Comparison of ENCODE assay signal across 12 cellular contexts in the genomic region with DNA sequence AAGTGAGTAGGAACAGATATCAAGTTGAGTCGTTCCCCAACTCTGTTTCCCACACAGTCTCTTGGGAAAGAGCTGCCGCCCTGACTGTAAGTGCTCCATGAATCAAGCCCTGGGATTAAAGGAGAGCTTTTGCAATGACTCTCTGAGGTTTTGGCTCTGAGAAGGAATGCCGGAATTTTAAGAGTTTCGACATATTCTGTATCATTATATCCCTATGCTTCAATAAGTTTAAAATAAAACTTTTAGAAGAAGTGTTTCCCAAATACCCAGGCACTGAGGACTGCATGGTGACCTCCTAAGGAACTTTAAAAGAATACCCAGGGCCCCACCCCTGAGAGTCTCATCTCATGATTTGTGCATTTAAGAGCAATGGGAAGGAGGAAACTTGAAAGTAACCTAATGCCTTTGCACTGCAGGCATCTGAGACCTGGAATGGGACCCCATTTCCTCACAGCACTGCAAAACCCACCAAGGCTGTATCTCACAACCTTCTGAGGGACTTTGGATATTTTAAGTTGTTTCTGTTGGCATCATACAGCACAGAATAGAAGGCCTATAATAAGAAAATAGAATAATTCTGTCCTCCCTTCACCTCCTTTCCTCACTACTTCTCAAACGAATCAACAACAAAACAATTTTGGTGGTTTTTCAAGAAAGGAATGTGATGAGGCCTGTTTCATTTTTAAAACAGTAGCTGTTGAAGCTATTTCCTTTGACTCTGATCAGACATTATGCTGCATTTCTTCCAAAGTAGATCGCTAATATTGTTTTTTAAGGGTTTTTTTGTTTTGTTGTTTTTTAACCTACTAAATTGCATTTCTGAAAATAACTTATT.
DNase-seq lines count a peak whose midpoint lies in the region; ATAC-seq and TF ChIP-seq lines count a peak whose summit lies in the region.
"Had no signal": no experiment of that assay in that cellular context is flagged by ENCODE, and none has a peak within 500 bp of the region (broad histone marks: within the 10 kb centered on the region; RNA-seq: fewer than 3 reads in every experiment).

No MANE protein-coding gene starts in this region.

- H3K4me3 ChIP-seq in choroid plexus epithelial cell (ENCODE audit: low read depth, low read length), result no peak overlapping the region
- no peak overlapping the region for H3K4me3 ChIP-seq in left lung
- no peak overlapping the region for H3K4me3 ChIP-seq in transverse colon

- DNase-seq in HT1080 (ENCODE audit: low read depth) (peak; percentile 31), choroid plexus epithelial cell (ENCODE audit: low read depth) (peak; percentile 96), left lung (no peak), transverse colon (no peak), T-helper 9 cell (no peak), GM19240 (ENCODE audit: insufficient read length, low spot score) (no peak), cortex of kidney (lab: John Stamatoyannopoulos, UW) (no peak), Kasumi-1 (lab: John Stamatoyannopoulos, UW) (no peak)
- DNase-seq: activated naive CD4-positive, alpha-beta T cell treated with anti-CD3 and anti-CD28 coated beads, Interleukin-2, amount 50 U/mL, for 16 hours; erythroblast; NCI-H187 treated with DMSO at 0.1 percent for 48 hours; PC-3 had no signal

- H3K9me3 ChIP-seq in left lung, result no peaks in the 10 kb centered on the region
- H3K9me3 ChIP-seq in transverse colon, result no peaks in the 10 kb centered on the region

- 54 to 56% methylated on average over 6 of the region's 6 CpGs for WGBS in transverse colon (ENCODE audit: low coverage in 1 of 2), 2 donors

- in situ Hi-C loops in transverse colon (cut with MboI; ENCODE audit: low pct_ligation_motif_present in 1 of 4, low pct_unique_long_range_greater_than_20kb in 1 of 4, low sequenced_read_pairs in 3 of 4), result no loop called here

- H3K27me3 ChIP-seq in left lung, result no peaks in the 10 kb centered on the region
- H3K27me3 ChIP-seq in transverse colon, result no peaks in the 10 kb centered on the region

- ATAC-seq in left lung, result peak; percentile 77
- ATAC-seq: PC-3 had no signal

- no peak for TF ChIP-seq EP300 in transverse colon (IDR thresholded peaks at IDR 0.05; ENCODE audit: low read depth)

- H3K4me1 ChIP-seq in left lung, result no peaks in the 10 kb centered on the region
- no peaks in the 10 kb centered on the region for H3K4me1 ChIP-seq in transverse colon

- peak overlapping the region in 1 of 2 donors; percentile 16 for H3K27ac ChIP-seq in left lung
- H3K27ac ChIP-seq in transverse colon, result peak overlapping the region in 3 of 4 donors; percentile 33 to 39 (median 37)

- no peak for TF ChIP-seq CTCF in choroid plexus epithelial cell (conservative IDR thresholded peaks at IDR 0.05; ENCODE audit: low read depth, low read length)
- no peak for TF ChIP-seq CTCF in left lung (IDR thresholded peaks at IDR 0.05)
- TF ChIP-seq CTCF in transverse colon (IDR thresholded peaks at IDR 0.05), result no peak

- no peaks in the 10 kb centered on the region for H3K36me3 ChIP-seq in left lung
- no peaks in the 10 kb centered on the region for H3K36me3 ChIP-seq in transverse colon

- intact Hi-C loops in left lung (cut with DNase I), result no loop called here
- intact Hi-C loops in transverse colon (cut with DNase I; ENCODE audit: low total_unique reads), result no loop called here

- no peak for TF ChIP-seq POLR2A in transverse colon (IDR thresholded peaks at IDR 0.05)

Comparison
In these comparisons a context has a peak if more than half of its experiments do, and no peak if none do; other contexts are left out.
1. DNase-seq: peak in HT1080 (single experiment) and choroid plexus epithelial cell (single experiment); none in left lung (0 of 2), transverse colon (single experiment), T-helper 9 cell (single experiment), GM19240 (single experiment), cortex of kidney (single experiment) and Kasumi-1 (0 of 2).